Comparison of ENCODE assay signal across 8 cellular contexts in the genomic region with DNA sequence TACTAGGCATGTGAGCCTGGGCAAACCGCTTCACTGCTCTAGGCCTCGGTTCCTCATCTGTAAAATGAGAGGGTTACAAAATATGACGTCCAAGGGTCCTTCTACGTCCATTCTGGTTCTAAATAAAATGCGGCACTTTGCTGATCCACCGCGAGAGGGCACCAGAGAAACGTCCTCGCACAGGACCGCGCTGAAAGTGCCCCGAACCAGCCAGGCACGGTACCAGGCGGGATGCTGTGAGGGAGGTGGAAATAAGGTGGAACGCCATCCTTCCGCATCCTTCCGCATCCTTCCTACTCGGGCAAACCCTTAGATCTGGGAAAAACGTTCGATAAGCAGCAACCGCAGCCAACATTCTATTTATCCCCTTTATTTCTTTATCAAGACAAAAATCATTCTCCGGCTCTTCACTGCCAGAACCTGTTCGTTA.
DNase-seq lines count a peak whose midpoint lies in the region; ATAC-seq and TF ChIP-seq lines count a peak whose summit lies in the region.

No MANE protein-coding gene starts in this region.

- no peak overlapping the region for H3K4me2 ChIP-seq in GM23338

- peak; percentile 94 to 95 for TF ChIP-seq CTCF in GM23338 (conservative IDR thresholded peaks at IDR 0.05; ENCODE audit: low read depth in 2 of 2)

- no peaks in the 10 kb centered on the region for H3K27me3 ChIP-seq in GM23338 (ENCODE audit: insufficient read depth)

- H3F3A ChIP-seq in GM23338 (replicated peaks; ENCODE audit: low read depth), result no peaks in the 10 kb centered on the region; the same call in 1 of the 2 replicates

- no peaks in the 10 kb centered on the region for H3K9me3 Mint-ChIP-seq in GM23338

- ATAC-seq in GM23338 (peak; percentile 95), HG03196 (IDR thresholded peaks at IDR 0.05; ENCODE audit: unreplicated experiment) (no peak)

- no peaks in the 10 kb centered on the region for H4K20me1 ChIP-seq in GM23338 (replicated peaks; ENCODE audit: insufficient read depth)

- H3K36me3 Mint-ChIP-seq in GM23338 (ENCODE audit: low read depth), result no peaks in the 10 kb centered on the region

- peaks cover 3% of the 10 kb centered on the region for H3K4me1 ChIP-seq in GM23338 (ENCODE audit: insufficient read depth)

- H3K27ac ChIP-seq in GM23338 (ENCODE audit: low read depth), result no peak overlapping the region

- peaks cover 7% of the 10 kb centered on the region for H3K4me1 Mint-ChIP-seq in GM23338

- no peak overlapping the region for H3K27ac Mint-ChIP-seq in GM23338

- no peak overlapping the region for H3K4me3 Mint-ChIP-seq in GM23338

- H3K9me2 ChIP-seq in GM23338 (ENCODE audit: insufficient read depth), result peaks cover 3% of the 10 kb centered on the region; the same call in 1 of the 2 replicates

- peaks cover 10% of the 10 kb centered on the region for H3K27me3 Mint-ChIP-seq in GM23338 (ENCODE audit: insufficient read depth, low read depth, poor library complexity)

- no peaks in the 10 kb centered on the region for H3K36me3 ChIP-seq in GM23338 (ENCODE audit: insufficient read depth)

- H2AFZ ChIP-seq in GM23338, result no peak overlapping the region

- no peak overlapping the region for H3K4me3 ChIP-seq in GM23338

- no peaks in the 10 kb centered on the region for H3K79me2 ChIP-seq in GM23338 (replicated peaks; ENCODE audit: insufficient read depth)

- peak; percentile 75 for DNase-seq in COLO668 (lab: John Stamatoyannopoulos, UW; ENCODE audit: unreplicated experiment)
- peak; percentile 90 for DNase-seq in GM23338 (ENCODE audit: low spot score)
- peak; percentile 77 for DNase-seq in NCI-H1694 (lab: John Stamatoyannopoulos, UW)
- DNase-seq in T-helper 2 cell, result peak; percentile 33 to 72 (median 62)
- peak in 53 of 58 donors; percentile 10 to 85 (median 45) for DNase-seq in anterior cingulate cortex (lab: John Stamatoyannopoulos, UW)
- peak in 43 of 51 donors; percentile 6 to 78 (median 37) for DNase-seq in hypothalamus (lab: John Stamatoyannopoulos, UW)
- peak; percentile 75 for DNase-seq in stimulated activated CD4-positive, alpha-beta T cell treated with anti-CD3 and anti-CD28 coated beads, Interleukin-12 subunit alpha, Interleukin-12 subunit beta, amount 100 ng/mL, for 4 hours

TF ChIP-seq in GM23338, 12 proteins besides CTCF, POLR2A, EP300 and RAD21:
- TF ChIP-seq ZNF331 (CRISPR knock-in tag; IDR thresholded peaks at IDR 0.05; ENCODE audit: low read depth), result no peak
- 0 out of 2 replicates have a peak, but pooled peaks have one; percentile 2 for TF ChIP-seq CREB1 (CRISPR knock-in tag; IDR thresholded peaks at IDR 0.05; ENCODE audit: low read depth)
- TF ChIP-seq, protein P1, sequence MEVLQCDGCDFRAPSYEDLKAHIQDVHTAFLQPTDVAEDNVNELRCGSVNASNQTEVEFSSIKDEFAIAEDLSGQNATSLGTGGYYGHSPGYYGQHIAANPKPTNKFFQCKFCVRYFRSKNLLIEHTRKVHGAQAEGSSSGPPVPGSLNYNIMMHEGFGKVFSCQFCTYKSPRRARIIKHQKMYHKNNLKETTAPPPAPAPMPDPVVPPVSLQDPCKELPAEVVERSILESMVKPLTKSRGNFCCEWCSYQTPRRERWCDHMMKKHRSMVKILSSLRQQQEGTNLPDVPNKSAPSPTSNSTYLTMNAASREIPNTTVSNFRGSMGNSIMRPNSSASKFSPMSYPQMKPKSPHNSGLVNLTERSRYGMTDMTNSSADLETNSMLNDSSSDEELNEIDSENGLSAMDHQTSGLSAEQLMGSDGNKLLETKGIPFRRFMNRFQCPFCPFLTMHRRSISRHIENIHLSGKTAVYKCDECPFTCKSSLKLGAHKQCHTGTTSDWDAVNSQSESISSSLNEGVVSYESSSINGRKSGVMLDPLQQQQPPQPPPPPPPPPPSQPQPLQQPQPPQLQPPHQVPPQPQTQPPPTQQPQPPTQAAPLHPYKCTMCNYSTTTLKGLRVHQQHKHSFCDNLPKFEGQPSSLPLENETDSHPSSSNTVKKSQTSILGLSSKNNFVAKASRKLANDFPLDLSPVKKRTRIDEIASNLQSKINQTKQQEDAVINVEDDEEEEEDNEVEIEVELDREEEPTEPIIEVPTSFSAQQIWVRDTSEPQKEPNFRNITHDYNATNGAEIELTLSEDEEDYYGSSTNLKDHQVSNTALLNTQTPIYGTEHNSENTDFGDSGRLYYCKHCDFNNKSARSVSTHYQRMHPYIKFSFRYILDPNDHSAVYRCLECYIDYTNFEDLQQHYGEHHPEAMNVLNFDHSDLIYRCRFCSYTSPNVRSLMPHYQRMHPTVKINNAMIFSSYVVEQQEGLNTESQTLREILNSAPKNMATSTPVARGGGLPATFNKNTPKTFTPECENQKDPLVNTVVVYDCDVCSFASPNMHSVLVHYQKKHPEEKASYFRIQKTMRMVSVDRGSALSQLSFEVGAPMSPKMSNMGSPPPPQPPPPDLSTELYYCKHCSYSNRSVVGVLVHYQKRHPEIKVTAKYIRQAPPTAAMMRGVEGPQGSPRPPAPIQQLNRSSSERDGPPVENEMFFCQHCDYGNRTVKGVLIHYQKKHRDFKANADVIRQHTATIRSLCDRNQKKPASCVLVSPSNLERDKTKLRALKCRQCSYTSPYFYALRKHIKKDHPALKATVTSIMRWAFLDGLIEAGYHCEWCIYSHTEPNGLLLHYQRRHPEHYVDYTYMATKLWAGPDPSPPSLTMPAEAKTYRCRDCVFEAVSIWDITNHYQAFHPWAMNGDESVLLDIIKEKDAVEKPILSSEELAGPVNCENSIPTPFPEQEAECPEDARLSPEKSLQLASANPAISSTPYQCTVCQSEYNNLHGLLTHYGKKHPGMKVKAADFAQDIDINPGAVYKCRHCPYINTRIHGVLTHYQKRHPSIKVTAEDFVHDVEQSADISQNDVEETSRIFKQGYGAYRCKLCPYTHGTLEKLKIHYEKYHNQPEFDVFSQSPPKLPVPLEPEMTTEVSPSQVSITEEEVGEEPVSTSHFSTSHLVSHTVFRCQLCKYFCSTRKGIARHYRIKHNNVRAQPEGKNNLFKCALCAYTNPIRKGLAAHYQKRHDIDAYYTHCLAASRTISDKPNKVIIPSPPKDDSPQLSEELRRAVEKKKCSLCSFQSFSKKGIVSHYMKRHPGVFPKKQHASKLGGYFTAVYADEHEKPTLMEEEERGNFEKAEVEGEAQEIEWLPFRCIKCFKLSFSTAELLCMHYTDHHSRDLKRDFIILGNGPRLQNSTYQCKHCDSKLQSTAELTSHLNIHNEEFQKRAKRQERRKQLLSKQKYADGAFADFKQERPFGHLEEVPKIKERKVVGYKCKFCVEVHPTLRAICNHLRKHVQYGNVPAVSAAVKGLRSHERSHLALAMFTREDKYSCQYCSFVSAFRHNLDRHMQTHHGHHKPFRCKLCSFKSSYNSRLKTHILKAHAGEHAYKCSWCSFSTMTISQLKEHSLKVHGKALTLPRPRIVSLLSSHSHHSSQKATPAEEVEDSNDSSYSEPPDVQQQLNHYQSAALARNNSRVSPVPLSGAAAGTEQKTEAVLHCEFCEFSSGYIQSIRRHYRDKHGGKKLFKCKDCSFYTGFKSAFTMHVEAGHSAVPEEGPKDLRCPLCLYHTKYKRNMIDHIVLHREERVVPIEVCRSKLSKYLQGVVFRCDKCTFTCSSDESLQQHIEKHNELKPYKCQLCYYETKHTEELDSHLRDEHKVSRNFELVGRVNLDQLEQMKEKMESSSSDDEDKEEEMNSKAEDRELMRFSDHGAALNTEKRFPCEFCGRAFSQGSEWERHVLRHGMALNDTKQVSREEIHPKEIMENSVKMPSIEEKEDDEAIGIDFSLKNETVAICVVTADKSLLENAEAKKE (CRISPR knock-in tag; IDR thresholded peaks at IDR 0.05), result no peak
- no peak for TF ChIP-seq EZH2 (IDR thresholded peaks at IDR 0.05; ENCODE audit: low read depth, unreplicated experiment)
- no peak for TF ChIP-seq NANOG (IDR thresholded peaks at IDR 0.05; ENCODE audit: borderline replicate concordance)
TF ChIP-seq in GM23338: peak in this region for 1.

Comparison
In these comparisons a context has a peak if more than half of its experiments do, and no peak if none do; other contexts are left out.
1. DNase-seq: peak in every context shown above with its lines; median percentile 90 in GM23338; 77 in NCI-H1694; 75 in COLO668; 75 in stimulated activated CD4-positive, alpha-beta T cell treated with anti-CD3 and anti-CD28 coated beads, Interleukin-12 subunit alpha, Interleukin-12 subunit beta, amount 100 ng/mL, for 4 hours; 62 in T-helper 2 cell; 45 in anterior cingulate cortex; 37 in hypothalamus.